ENCODE assay signal across 1 cellular context in the genomic region with DNA sequence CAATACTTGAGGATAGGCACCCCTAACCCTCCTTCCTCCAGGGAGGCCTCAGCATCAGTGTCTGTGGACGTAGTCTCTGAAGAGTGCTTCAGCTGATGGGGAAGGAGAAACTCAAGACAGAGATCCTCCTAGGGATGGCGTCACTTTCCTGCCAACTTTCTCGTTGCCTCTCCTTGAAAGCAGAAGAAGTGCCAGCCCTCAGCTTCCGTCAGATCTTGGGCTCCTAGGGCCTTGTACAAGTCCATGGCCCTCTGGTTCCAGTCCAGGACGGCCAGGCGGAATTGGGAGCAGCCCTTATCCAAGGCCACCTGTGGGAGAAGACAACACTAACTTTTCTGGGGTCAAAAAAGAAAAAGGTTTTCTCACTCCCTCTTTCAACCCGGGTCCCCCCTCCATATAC.
TF ChIP-seq lines count a peak whose summit lies in the region.

No MANE protein-coding gene starts in this region.

TF ChIP-seq in IMR-90, 13 proteins besides CTCF, POLR2A, EP300 and RAD21 (continued from another document):
- TF ChIP-seq, protein P1, sequence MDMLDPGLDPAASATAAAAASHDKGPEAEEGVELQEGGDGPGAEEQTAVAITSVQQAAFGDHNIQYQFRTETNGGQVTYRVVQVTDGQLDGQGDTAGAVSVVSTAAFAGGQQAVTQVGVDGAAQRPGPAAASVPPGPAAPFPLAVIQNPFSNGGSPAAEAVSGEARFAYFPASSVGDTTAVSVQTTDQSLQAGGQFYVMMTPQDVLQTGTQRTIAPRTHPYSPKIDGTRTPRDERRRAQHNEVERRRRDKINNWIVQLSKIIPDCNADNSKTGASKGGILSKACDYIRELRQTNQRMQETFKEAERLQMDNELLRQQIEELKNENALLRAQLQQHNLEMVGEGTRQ (IDR thresholded peaks at IDR 0.05; ENCODE audit: low read depth, low read length): no peak
- TF ChIP-seq, protein P2, sequence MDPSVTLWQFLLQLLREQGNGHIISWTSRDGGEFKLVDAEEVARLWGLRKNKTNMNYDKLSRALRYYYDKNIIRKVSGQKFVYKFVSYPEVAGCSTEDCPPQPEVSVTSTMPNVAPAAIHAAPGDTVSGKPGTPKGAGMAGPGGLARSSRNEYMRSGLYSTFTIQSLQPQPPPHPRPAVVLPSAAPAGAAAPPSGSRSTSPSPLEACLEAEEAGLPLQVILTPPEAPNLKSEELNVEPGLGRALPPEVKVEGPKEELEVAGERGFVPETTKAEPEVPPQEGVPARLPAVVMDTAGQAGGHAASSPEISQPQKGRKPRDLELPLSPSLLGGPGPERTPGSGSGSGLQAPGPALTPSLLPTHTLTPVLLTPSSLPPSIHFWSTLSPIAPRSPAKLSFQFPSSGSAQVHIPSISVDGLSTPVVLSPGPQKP (IDR thresholded peaks at IDR 0.05; ENCODE audit: borderline replicate concordance, low read depth, low read length): no peak
